In genomic region chr18:12520442-12520992, GRCh38 we compare ENCODE assay signal across 13 cellular contexts.
DNase-seq lines count a peak whose midpoint lies in the region; TF ChIP-seq lines count a peak whose summit lies in the region.
"Had no signal": no experiment of that assay in that cellular context is flagged by ENCODE, and none has a peak within 500 bp of the region (broad histone marks: within the 10 kb centered on the region; RNA-seq: fewer than 3 reads in every experiment).

No MANE protein-coding gene starts in this region.

- no peak overlapping the region for H3K27ac ChIP-seq in neuronal stem cell (replicated peaks; ENCODE audit: low read length)
- no peak overlapping the region for H3K27ac ChIP-seq in trophoblast cell (ENCODE audit: low read depth, low read length)
- H3K27ac ChIP-seq: coronary artery, SK-N-MC had no signal

- no peaks in the 10 kb centered on the region for H3K9me3 Mint-ChIP-seq in chondrocyte (ENCODE audit: low read depth)

- H3K4me2 ChIP-seq in neuronal stem cell (ENCODE audit: insufficient read depth, low read length, poor library complexity, severe bottlenecking) (peak overlapping the region; percentile 14), trophoblast cell (ENCODE audit: low read length) (no peak overlapping the region)
- H3K4me2 ChIP-seq: smooth muscle cell had no signal

- H3K18ac ChIP-seq in neuronal stem cell (ENCODE audit: low read length) (no peak overlapping the region), trophoblast cell (ENCODE audit: low read length) (no peak overlapping the region)

- H3K14ac ChIP-seq in neuronal stem cell (ENCODE audit: low read length) (no peak overlapping the region), trophoblast cell (ENCODE audit: low read length) (no peak overlapping the region)

- H2AFZ ChIP-seq in neuronal stem cell (ENCODE audit: low read length): no peak overlapping the region
- H2AFZ ChIP-seq in trophoblast cell (ENCODE audit: insufficient read depth, low read length, poor library complexity): no peak overlapping the region

- H3K9me3 ChIP-seq in neuronal stem cell (replicated peaks in 1 of 2; ENCODE audit: control insufficient read depth in 2 of 2, insufficient read depth in 1 of 2, low read depth in 1 of 2, low read length in 2 of 2) (no peaks in the 10 kb centered on the region), trophoblast cell (ENCODE audit: insufficient read depth, low read depth, low read length) (no peaks in the 10 kb centered on the region)
- H3K9me3 ChIP-seq: thoracic aorta had no signal

- H3K79me1 ChIP-seq in neuronal stem cell (ENCODE audit: low read depth, low read length) (peaks cover 2% of the 10 kb centered on the region), trophoblast cell (ENCODE audit: low read length) (peaks cover 1% of the 10 kb centered on the region)

- no peak overlapping the region for H2BK5ac ChIP-seq in neuronal stem cell (ENCODE audit: low read length)
- no peak overlapping the region for H2BK5ac ChIP-seq in trophoblast cell (ENCODE audit: low read depth, low read length, poor library complexity)

- no peak overlapping the region for H3K4me3 ChIP-seq in neuronal stem cell (ENCODE audit: low read length in 2 of 2)
- H3K4me3 ChIP-seq in trophoblast cell (ENCODE audit: low read depth, low read length): no peak overlapping the region
- H3K4me3 ChIP-seq: coronary artery, SK-N-MC, smooth muscle cell, thoracic aorta had no signal

- no peak overlapping the region for H3K4me3 Mint-ChIP-seq in chondrocyte (ENCODE audit: unreplicated experiment)

- H2BK15ac ChIP-seq in neuronal stem cell (ENCODE audit: low read length): no peak overlapping the region

- H4K91ac ChIP-seq in neuronal stem cell (ENCODE audit: low read depth, low read length, poor library complexity) (no peak overlapping the region), trophoblast cell (ENCODE audit: low read depth, low read length) (no peak overlapping the region)

- H4K12ac ChIP-seq in trophoblast cell (ENCODE audit: low read depth, low read length): no peak overlapping the region

- H3K27me3 Mint-ChIP-seq in chondrocyte (ENCODE audit: low read depth): no peaks in the 10 kb centered on the region

- DNase-seq in GM04503 (ENCODE audit: low read depth) (peak; percentile 14), NAMALWA (ENCODE audit: low spot score) (peak; percentile 89), chondrocyte (ENCODE audit: low spot score) (no peak), neuronal stem cell (ENCODE audit: low spot score) (peak; percentile 11), H4 (ENCODE audit: low spot score) (no peak), trophoblast cell (no peak), NCI-H2196 (lab: John Stamatoyannopoulos, UW; ENCODE audit: unreplicated experiment) (no peak), NCI-H1105 treated with DMSO at 0.1 percent for 48 hours (lab: John Stamatoyannopoulos, UW) (no peak)
- DNase-seq: MM.1S had no signal

- no peak for TF ChIP-seq CTCF in chondrocyte (IDR thresholded peaks at IDR 0.05)

- H3K36me3 Mint-ChIP-seq in chondrocyte (ENCODE audit: low read depth): no peaks in the 10 kb centered on the region

- peak overlapping the region; percentile 71 for H3K27ac Mint-ChIP-seq in chondrocyte (ENCODE audit: unreplicated experiment)

- H2AK5ac ChIP-seq in neuronal stem cell (ENCODE audit: low read depth, low read length): no peak overlapping the region
- H2AK5ac ChIP-seq in trophoblast cell (ENCODE audit: low read length): no peak overlapping the region

- H3K27me3 ChIP-seq in neuronal stem cell (ENCODE audit: control insufficient read depth in 3 of 3, insufficient read depth in 3 of 3, low read depth in 1 of 3, low read length in 3 of 3): no peaks in the 10 kb centered on the region
- no peaks in the 10 kb centered on the region for H3K27me3 ChIP-seq in trophoblast cell (ENCODE audit: insufficient read depth, low read length)

- H3K4me1 ChIP-seq in neuronal stem cell (ENCODE audit: control insufficient read depth in 2 of 2, insufficient read depth in 1 of 2, low read depth in 1 of 2, low read length in 2 of 2): peaks cover 3 to 22% of the 10 kb centered on the region in 2 donors
- peaks cover 3% of the 10 kb centered on the region in 2 experiments for H3K4me1 ChIP-seq in trophoblast cell (ENCODE audit: control insufficient read depth in 1 of 2, insufficient read depth in 2 of 2, low read length in 2 of 2)

- H2BK120ac ChIP-seq in neuronal stem cell (ENCODE audit: low read depth, low read length): no peak overlapping the region
- H2BK120ac ChIP-seq in trophoblast cell (ENCODE audit: insufficient read depth, low read length, poor library complexity): no peak overlapping the region

- no peak overlapping the region for H3K23ac ChIP-seq in neuronal stem cell (ENCODE audit: low read depth, low read length, poor library complexity)
- no peak overlapping the region for H3K23ac ChIP-seq in trophoblast cell (ENCODE audit: low read length)

- H3K4ac ChIP-seq in neuronal stem cell (ENCODE audit: low read length) (no peak overlapping the region), trophoblast cell (ENCODE audit: low read depth, low read length) (no peak overlapping the region)

- H3K4me1 Mint-ChIP-seq in chondrocyte (ENCODE audit: low read depth): peaks cover 33% of the 10 kb centered on the region

- no CpG with 5 or more reads among the region's 5 CpGs for WGBS in neuronal stem cell (ENCODE audit: extremely low coverage in 2 of 2, insufficient read length in 2 of 2, insufficient replicate concordance in 1 of 2), 2 donors
- WGBS in trophoblast cell (ENCODE audit: extremely low coverage, insufficient coverage, insufficient read length): no CpG with 5 or more reads among the region's 5 CpGs

- H3K79me2 ChIP-seq in trophoblast cell (ENCODE audit: control insufficient read depth, insufficient read depth, low read length, poor library complexity): no peaks in the 10 kb centered on the region

- no peak overlapping the region for H3K9ac ChIP-seq in neuronal stem cell (ENCODE audit: low read depth, low read length, poor library complexity)
- H3K9ac ChIP-seq in trophoblast cell (ENCODE audit: low read length): no peak overlapping the region

- H4K8ac ChIP-seq in neuronal stem cell (ENCODE audit: low read depth, low read length) (no peak overlapping the region), trophoblast cell (ENCODE audit: low read depth, low read length) (no peak overlapping the region)

- H3K36me3 ChIP-seq in neuronal stem cell (replicated peaks in 1 of 2; ENCODE audit: control insufficient read depth in 2 of 2, insufficient read depth in 2 of 2, low read length in 2 of 2) (no peaks in the 10 kb centered on the region), trophoblast cell (ENCODE audit: control insufficient read depth in 1 of 2, insufficient read depth in 2 of 2, low read length in 2 of 2) (no peaks in the 10 kb centered on the region)
- H3K36me3 ChIP-seq: thoracic aorta had no signal

- H2BK12ac ChIP-seq in neuronal stem cell (ENCODE audit: low read length): no peak overlapping the region
- H2BK12ac ChIP-seq in trophoblast cell (ENCODE audit: low read length): no peak overlapping the region

Comparison
In these comparisons a context has a peak if more than half of its experiments do, and no peak if none do; other contexts are left out.
1. DNase-seq: peak in GM04503 (single experiment), NAMALWA (single experiment) and neuronal stem cell (single experiment); none in chondrocyte (single experiment), H4 (single experiment), trophoblast cell (0 of 2), NCI-H2196 (single experiment) and NCI-H1105 treated with DMSO at 0.1 percent for 48 hours (single experiment).